In the genomic region with DNA sequence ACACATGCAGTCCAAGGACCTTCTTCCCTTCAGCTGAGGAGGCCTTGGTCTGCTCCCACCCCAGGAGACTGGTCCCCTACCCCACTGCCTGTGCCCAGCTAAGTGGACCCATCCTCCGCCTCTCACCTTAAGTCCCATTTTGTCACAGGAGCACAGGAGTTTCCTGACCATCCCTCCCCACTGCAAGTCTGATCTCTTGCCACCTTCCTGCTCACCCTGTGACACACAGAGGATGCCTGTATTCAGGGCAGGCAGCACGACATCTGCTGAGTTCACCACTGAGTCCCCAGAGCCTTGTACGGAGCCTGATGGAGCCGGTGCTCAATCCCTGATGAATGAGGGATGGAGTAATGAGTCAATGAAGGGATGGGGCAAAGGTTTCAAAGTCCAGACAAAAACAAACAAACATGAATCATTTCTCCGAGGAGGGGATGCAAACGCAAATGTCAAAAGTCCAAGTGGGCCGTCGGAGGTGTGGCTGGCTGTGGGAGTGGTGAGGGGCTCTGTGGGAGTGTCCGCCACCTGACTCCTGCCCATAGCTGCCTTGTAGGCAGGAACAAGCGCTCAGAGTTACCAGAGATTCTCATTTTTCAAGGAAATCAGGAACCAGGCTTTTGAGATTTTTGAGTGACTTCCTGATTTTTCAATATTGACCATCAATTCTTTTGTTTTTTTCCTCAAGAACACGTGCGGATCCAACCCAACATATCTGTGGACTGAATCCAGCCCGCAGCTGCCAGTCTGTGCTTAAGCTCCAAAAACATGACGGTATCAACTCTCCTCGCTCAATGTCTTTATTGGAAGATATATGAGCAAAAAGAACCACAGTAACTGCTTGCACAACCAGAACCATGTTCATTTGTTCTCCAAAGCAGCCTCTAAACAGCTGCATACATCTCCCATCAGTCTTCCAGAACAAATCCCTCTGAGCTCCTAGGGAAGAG, we compare ENCODE assay signal across 11 cellular contexts. TPM values are rescaled to one million over a fixed set of nuclear protein-coding genes. Genes with fewer than 3 reads are reported as not detected.
DNase-seq lines count a peak whose midpoint lies in the region; ATAC-seq, FAIRE-seq and TF ChIP-seq lines count a peak whose summit lies in the region.
"Had no signal": no experiment of that assay in that cellular context is flagged by ENCODE, and none has a peak within 500 bp of the region (broad histone marks: within the 10 kb centered on the region; RNA-seq: fewer than 3 reads in every experiment).

No MANE protein-coding gene starts in this region.

- H3K9me3 ChIP-seq in breast epithelium = no peaks in the 10 kb centered on the region
- H3K9me3 ChIP-seq in HepG2 (ENCODE audit: low read length) = no peaks in the 10 kb centered on the region
- no peaks in the 10 kb centered on the region for H3K9me3 ChIP-seq in transverse colon

- peaks cover 5 to 31% of the 10 kb centered on the region in 2 donors for H3K4me1 ChIP-seq in breast epithelium
- H3K4me1 ChIP-seq in HepG2 (ENCODE audit: insufficient read depth, low read length) = peaks cover 83% of the 10 kb centered on the region
- peaks cover 49 to 90% (median 69%) of the 10 kb centered on the region in 4 donors for H3K4me1 ChIP-seq in transverse colon
- H3K4me1 ChIP-seq: parathyroid adenoma had no signal

- H3K27ac Mint-ChIP-seq in MCF 10A (ENCODE audit: low read depth, unreplicated experiment) = peak overlapping the region; percentile 64
- peak overlapping the region; percentile 99 for H3K27ac Mint-ChIP-seq in activated CD4-positive, alpha-beta memory T cell treated with anti-CD3 and anti-CD28 coated beads, Interleukin-2, amount 10 ng/mL, durations not matched to agents 7 days and 5 days

- no peak for TF ChIP-seq CTCF in MCF 10A (IDR thresholded peaks at IDR 0.05; ENCODE audit: unreplicated experiment)
- TF ChIP-seq CTCF in breast epithelium (IDR thresholded peaks at IDR 0.05) = no peak
- TF ChIP-seq CTCF in HepG2 (CRISPR knock-in tag; IDR thresholded peaks at IDR 0.05) = peak; percentile 15; the same call in 1 of the 2 replicates
- TF ChIP-seq CTCF in transverse colon (IDR thresholded peaks at IDR 0.05) = no peak

- BruUV-seq in MCF 10A (replicated peaks; lab: Mats Ljungman, UMichigan) (no TSS peak), HepG2 (replicated peaks; lab: Mats Ljungman, UMichigan) (no TSS peak)

- H2AFZ ChIP-seq in HepG2 (ENCODE audit: low read length) = no peak overlapping the region
- H2AFZ ChIP-seq: parathyroid adenoma had no signal

- TF ChIP-seq EP300 in HepG2 (IDR thresholded peaks at IDR 0.05; ENCODE audit: low read depth in 2 of 2, low read length in 2 of 2) = peak; percentile 54 to 88; a peak in 3 of 4 replicates
- TF ChIP-seq EP300 in HepG2 (CRISPR knock-in tag; IDR thresholded peaks at IDR 0.05; ENCODE audit: borderline replicate concordance) = peak; percentile 87
- no peak for TF ChIP-seq EP300 in transverse colon (IDR thresholded peaks at IDR 0.05; ENCODE audit: low read depth)

- peaks cover 78% of the 10 kb centered on the region for H3K79me2 ChIP-seq in HepG2 (ENCODE audit: insufficient read depth, low read length)

- H3K27me3 Mint-ChIP-seq in MCF 10A (ENCODE audit: insufficient read depth, unreplicated experiment) = no peaks in the 10 kb centered on the region
- no peaks in the 10 kb centered on the region for H3K27me3 Mint-ChIP-seq in activated CD4-positive, alpha-beta memory T cell treated with anti-CD3 and anti-CD28 coated beads, Interleukin-2, amount 10 ng/mL, durations not matched to agents 7 days and 5 days

- H3K4me3 ChIP-seq in breast epithelium = no peak overlapping the region
- H3K4me3 ChIP-seq in HepG2 (replicated peaks in 1 of 3; ENCODE audit: insufficient read depth in 1 of 3, low read depth in 2 of 3, low read length in 3 of 3) = peak overlapping the region; percentile 4 to 43 (median 16); a peak in 4 of 6 replicates
- no peak overlapping the region for H3K4me3 ChIP-seq in transverse colon

- H4K20me1 ChIP-seq in HepG2 (ENCODE audit: insufficient read depth, low read length) = peaks cover 14% of the 10 kb centered on the region; the same call in 1 of the 2 replicates

- ATAC-seq in HepG2 = peak; percentile 84
- ATAC-seq in HG03457 (IDR thresholded peaks at IDR 0.05; ENCODE audit: unreplicated experiment) = no peak

- H3K27me3 ChIP-seq in breast epithelium = no peaks in the 10 kb centered on the region
- H3K27me3 ChIP-seq in HepG2 (ENCODE audit: control insufficient read depth in 1 of 2, insufficient read depth in 2 of 2, low read length in 2 of 2) = no peaks in the 10 kb centered on the region
- H3K27me3 ChIP-seq in transverse colon = no peaks in the 10 kb centered on the region

- DNase-seq in MCF 10A (ENCODE audit: unreplicated experiment) (no peak), breast epithelium (ENCODE audit: low spot score in 2 of 2) (no peak), HepG2 (ENCODE audit: low spot score) (peak; percentile 94), transverse colon (peak; percentile 72), hypothalamus (lab: John Stamatoyannopoulos, UW) (no peak), mesenteric fat pad (ENCODE audit: low spot score) (no peak)
- DNase-seq in activated CD4-positive, alpha-beta memory T cell treated with anti-CD3 and anti-CD28 coated beads, Interleukin-2, amount 10 ng/mL, durations not matched to agents 7 days and 5 days = peak; percentile 43
- DNase-seq: activated CD4-positive, CD25-positive, alpha-beta regulatory T cell had no signal

- H3K4me1 Mint-ChIP-seq in MCF 10A (ENCODE audit: insufficient read depth, unreplicated experiment) = peaks cover 56% of the 10 kb centered on the region
- peaks cover 77% of the 10 kb centered on the region for H3K4me1 Mint-ChIP-seq in activated CD4-positive, alpha-beta memory T cell treated with anti-CD3 and anti-CD28 coated beads, Interleukin-2, amount 10 ng/mL, durations not matched to agents 7 days and 5 days

- no peak for TF ChIP-seq POLR2A in breast epithelium (IDR thresholded peaks at IDR 0.05)
- TF ChIP-seq POLR2A in HepG2 (IDR thresholded peaks at IDR 0.05; ENCODE audit: insufficient read depth in 1 of 2, low read depth in 2 of 2, low read length in 2 of 2) = no peak; a peak in 1 of 4 replicates
- no peak for TF ChIP-seq POLR2A in transverse colon (IDR thresholded peaks at IDR 0.05)

- POLR2A ChIA-PET in MCF 10A (lab: Yijun Ruan, JAX) = interaction anchor here (0.7 to 4.7 kb wide), 5 partner anchors 8 to 126 kb away, joined by 3 to 41 read pairs (median 5); no protein-coding TSS in a partner anchor
- POLR2A ChIA-PET in activated CD4-positive, alpha-beta memory T cell treated with anti-CD3 and anti-CD28 coated beads, Interleukin-2, amount 10 ng/mL, durations not matched to agents 7 days and 5 days (lab: Charles Lee) = interaction anchor here (0.8 to 14.7 kb wide), 13 partner anchors 7 to 150 kb away, joined by 3 to 238 read pairs (median 4); no protein-coding TSS in a partner anchor
- POLR2A ChIA-PET in HepG2 (lab: Yijun Ruan, JAX) = interaction anchor here (0.5 to 2.0 kb wide), 9 partner anchors 10 to 174 kb away, joined by 3 to 8 read pairs (median 3); no protein-coding TSS in a partner anchor

- H3K9ac ChIP-seq in HepG2 (ENCODE audit: insufficient read depth, low read depth, low read length) = peak overlapping the region; percentile 42
- H3K9ac ChIP-seq: parathyroid adenoma had no signal

- intact Hi-C loops in MCF 10A (cut with micrococcal nuclease) = no loop called here
- intact Hi-C loops in breast epithelium (cut with DNase I; ENCODE audit: low total_unique reads) = no loop called here
- intact Hi-C loops in HepG2 (cut with micrococcal nuclease; ENCODE audit: unreplicated experiment) = loop anchor here (1.0 to 2.0 kb wide), 3 partner anchors 31 to 129 kb away; no protein-coding TSS in a partner anchor
- intact Hi-C loops in transverse colon (cut with DNase I; ENCODE audit: low total_unique reads) = loop anchor here (5.0 kb wide), 1 partner anchor 88 kb away; no protein-coding TSS in a partner anchor

- H3K4me2 ChIP-seq in HepG2 (ENCODE audit: low read depth, low read length) = peak overlapping the region; percentile 66

- no peak overlapping the region for H3K4me3 Mint-ChIP-seq in MCF 10A (ENCODE audit: unreplicated experiment)
- peak overlapping the region; percentile 71 for H3K4me3 Mint-ChIP-seq in activated CD4-positive, alpha-beta memory T cell treated with anti-CD3 and anti-CD28 coated beads, Interleukin-2, amount 10 ng/mL, durations not matched to agents 7 days and 5 days

- H3K36me3 ChIP-seq in breast epithelium (no peaks in the 10 kb centered on the region), HepG2 (replicated peaks in 1 of 2; ENCODE audit: control insufficient read depth in 1 of 2, insufficient read depth in 2 of 2, low read length in 2 of 2) (no peaks in the 10 kb centered on the region), transverse colon (no peaks in the 10 kb centered on the region)

- WGBS in HepG2 (ENCODE audit: low lambda C conversion rate) = 18% methylated on average over 14 of the region's 15 CpGs
- WGBS in transverse colon (ENCODE audit: low coverage in 1 of 2), 2 donors = 40 to 70% methylated on average over 5 to 15 of the region's 15 CpGs

- TF ChIP-seq RAD21 in HepG2 (CRISPR knock-in tag; IDR thresholded peaks at IDR 0.05) = peak; percentile 44

- peak; percentile 98 for FAIRE-seq in HepG2 (lab: Jason Lieb, UNC)

- no peaks in the 10 kb centered on the region for H3K9me3 Mint-ChIP-seq in MCF 10A (ENCODE audit: unreplicated experiment)
- no peaks in the 10 kb centered on the region for H3K9me3 Mint-ChIP-seq in activated CD4-positive, alpha-beta memory T cell treated with anti-CD3 and anti-CD28 coated beads, Interleukin-2, amount 10 ng/mL, durations not matched to agents 7 days and 5 days

- in situ Hi-C loops in HepG2 (cut with HindIII; ENCODE audit: extremely low pct_ligation_motif_present, low pct_unique_long_range_greater_than_20kb) = loop anchor here (10.0 to 25.0 kb wide), 2 partner anchors 81 to 348 kb away; a partner anchor contains a TSS
- in situ Hi-C loops in transverse colon (cut with MboI; ENCODE audit: low pct_ligation_motif_present in 1 of 4, low pct_unique_long_range_greater_than_20kb in 1 of 4, low sequenced_read_pairs in 3 of 4) = loop anchor here (25.0 kb wide), 3 partner anchors 248 to 373 kb away; a partner anchor contains a TSS

- H3K36me3 Mint-ChIP-seq in MCF 10A (ENCODE audit: insufficient read depth, unreplicated experiment) = peaks cover 4% of the 10 kb centered on the region
- peaks cover 43% of the 10 kb centered on the region for H3K36me3 Mint-ChIP-seq in activated CD4-positive, alpha-beta memory T cell treated with anti-CD3 and anti-CD28 coated beads, Interleukin-2, amount 10 ng/mL, durations not matched to agents 7 days and 5 days (ENCODE audit: low read depth)

- CTCF ChIA-PET in MCF 10A (lab: Yijun Ruan, JAX) = interaction anchor here (0.9 to 1.4 kb wide), 2 partner anchors 19 to 101 kb away, joined by 4 to 6 read pairs; no protein-coding TSS in a partner anchor
- CTCF ChIA-PET in activated CD4-positive, alpha-beta memory T cell treated with anti-CD3 and anti-CD28 coated beads, Interleukin-2, amount 10 ng/mL, durations not matched to agents 7 days and 5 days (lab: Charles Lee) = interaction anchor here (0.9 to 5.7 kb wide), 5 partner anchors 9 to 83 kb away, joined by 3 to 78 read pairs (median 4); no protein-coding TSS in a partner anchor
- CTCF ChIA-PET in HepG2 (lab: Yijun Ruan, JAX; ENCODE audit: low intra/inter-chr PET ratio, low total read pairs) = no interaction called here

- peak overlapping the region in 1 of 2 donors; percentile 82 for H3K27ac ChIP-seq in breast epithelium
- H3K27ac ChIP-seq in HepG2 (ENCODE audit: extremely low read length, insufficient read depth, low read length) = peak overlapping the region; percentile 60
- peak overlapping the region; percentile 79 to 85 (median 81) for H3K27ac ChIP-seq in transverse colon
- H3K27ac ChIP-seq: C4-2B, parathyroid adenoma had no signal

RNA-seq across cellular contexts. Expression of a gene that starts 4.4 kb away (rescaled TPM):
- 55.4 and 73.0 TPM in 2 replicates for total RNA-seq in MCF 10A (2022)
- total RNA-seq in breast epithelium = 10 to 100 TPM; 35.3 to 38.0 (median 37.3) TPM
- 100 to 1,000 TPM; 149 to 158 TPM for total RNA-seq in activated CD4-positive, alpha-beta memory T cell treated with anti-CD3 and anti-CD28 coated beads, Interleukin-2, amount 10 ng/mL, durations not matched to agents 7 days and 5 days
- total RNA-seq in HepG2 (2016; rRNA removed; fragmentation: Illumina TruSeq; extraction: Trizol) = 21.2 and 21.7 TPM in 2 replicates
- 6.1 and 9.4 TPM in 2 replicates for total RNA-seq in HepG2 (2016; cell fraction: cytosol; rRNA removed; fragmentation: Illumina TruSeq; extraction: Trizol; ENCODE audit: low read depth)
- total RNA-seq in HepG2 (2016; cell fraction: insoluble cytoplasmic fraction; rRNA removed; fragmentation: Illumina TruSeq; extraction: Trizol) = 17.2 and 20.5 TPM in 2 replicates
- total RNA-seq in HepG2 (2016; cell fraction: membrane; rRNA removed; fragmentation: Illumina TruSeq; extraction: Trizol) = 22.7 and 23.5 TPM in 2 replicates
- 15.4 and 18.1 TPM in 2 replicates for total RNA-seq in HepG2 (2016; cell fraction: nucleus; rRNA removed; fragmentation: Illumina TruSeq; extraction: Trizol)
- 38.9 and 46.6 TPM in 2 replicates for polyA plus RNA-seq in HepG2 (2011; rRNA removed)
- polyA plus RNA-seq in HepG2 (2011; cell fraction: cytosol; rRNA removed) = 29.9 and 30.8 TPM in 2 replicates
- 38.0 and 38.2 TPM in 2 replicates for polyA plus RNA-seq in HepG2 (2011; cell fraction: nucleus; rRNA removed)
- polyA plus RNA-seq in HepG2 (2012) = 36.7 and 38.5 TPM in 2 replicates
- 2.1 and 3.2 TPM in 2 replicates for polyA plus RNA-seq in HepG2 (2016; cell fraction: cytosol; fragmentation: Illumina TruSeq; extraction: Trizol; ENCODE audit: low read depth)
- polyA plus RNA-seq in HepG2 (2016; cell fraction: insoluble cytoplasmic fraction; fragmentation: Illumina TruSeq; extraction: Trizol; ENCODE audit: low read depth) = 16.9 and 24.5 TPM in 2 replicates
- polyA plus RNA-seq in HepG2 (2016; cell fraction: membrane; fragmentation: Illumina TruSeq; extraction: Trizol; ENCODE audit: low read depth) = 15.6 and 18.4 TPM in 2 replicates
- polyA plus RNA-seq in HepG2 (2016; cell fraction: nucleus; fragmentation: Illumina TruSeq; extraction: Trizol; ENCODE audit: insufficient read depth, low read depth) = 22.7 and 25.7 TPM in 2 replicates
- 31.8 and 52.5 TPM in 2 replicates for polyA minus RNA-seq in HepG2 (2011; rRNA and poly(A)+ RNA removed; ENCODE audit: low replicate concordance)
- 25.4 and 30.6 TPM in 2 replicates for polyA minus RNA-seq in HepG2 (2011; cell fraction: cytosol; rRNA and poly(A)+ RNA removed)
- polyA minus RNA-seq in HepG2 (2011; cell fraction: nucleus; rRNA and poly(A)+ RNA removed) = 18.2 and 24.7 TPM in 2 replicates
- 10 to 100 TPM; 49.8 to 86.0 (median 55.1) TPM for total RNA-seq in transverse colon
- 106 TPM for total RNA-seq in mesenteric fat pad

Comparison
In these comparisons a context has a peak if more than half of its experiments do, and no peak if none do; other contexts are left out.
1. DNase-seq: peak in activated CD4-positive, alpha-beta memory T cell treated with anti-CD3 and anti-CD28 coated beads, Interleukin-2, amount 10 ng/mL, durations not matched to agents 7 days and 5 days (single experiment), HepG2 (single experiment) and transverse colon (single experiment); none in MCF 10A (single experiment), breast epithelium (0 of 2), hypothalamus (0 of 51) and mesenteric fat pad (single experiment).
2. H3K4me3 ChIP-seq: peak in HepG2 (3 of 3); none in breast epithelium (0 of 3) and transverse colon (0 of 4).
3. intact Hi-C loops: an anchor here in HepG2 (1.0 to 2.0 kb wide) and transverse colon (5.0 kb wide); none called in MCF 10A and breast epithelium.